8 cellular contexts compared by ENCODE assay signal in the genomic region with DNA sequence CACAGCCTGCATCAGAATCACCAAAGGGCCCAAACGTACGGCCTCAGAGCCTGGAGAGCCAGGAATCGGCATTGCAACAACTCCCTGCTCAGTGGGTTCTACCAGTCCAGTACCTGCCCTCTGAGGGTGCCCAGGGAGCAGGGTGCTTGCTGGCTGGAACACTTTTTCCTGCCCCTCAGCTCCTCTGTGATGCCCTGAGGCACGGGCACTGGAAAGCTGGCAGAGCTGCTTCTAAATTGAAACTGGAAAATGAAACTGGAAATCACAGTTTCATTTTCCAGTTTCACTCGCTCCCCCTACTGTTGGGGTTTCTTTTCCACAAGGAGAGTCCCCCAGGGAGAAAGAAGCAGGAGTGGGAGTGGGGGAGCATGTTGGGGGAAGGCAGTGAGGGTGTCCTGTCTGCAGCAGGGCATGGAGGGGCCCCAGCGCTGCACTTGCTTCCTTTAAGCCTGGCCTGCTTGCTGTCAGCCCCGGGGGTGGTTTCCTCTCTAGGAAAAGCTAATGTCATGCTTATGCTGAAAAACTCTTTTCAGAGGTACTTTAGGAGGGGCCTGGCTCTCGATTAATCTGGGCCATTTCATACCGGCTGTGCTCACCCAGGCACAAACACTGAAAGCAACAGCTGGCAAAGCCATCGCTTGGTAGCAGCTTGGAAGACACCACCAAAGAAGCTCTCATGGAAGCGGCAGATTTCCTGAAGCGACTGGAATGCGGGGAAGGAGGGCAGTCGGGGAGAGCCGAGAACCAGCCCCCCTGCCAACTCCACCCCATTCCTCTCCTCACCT. TPM values are rescaled to one million over a fixed set of nuclear protein-coding genes. Genes with fewer than 3 reads are reported as not detected.
DNase-seq lines count a peak whose midpoint lies in the region; ATAC-seq and TF ChIP-seq lines count a peak whose summit lies in the region.

No MANE protein-coding gene starts in this region.

- H3K27ac ChIP-seq in BLaER1 treated with 17β-estradiol and CSF1 and Interleukin-3, amounts not matched to agents 10 nM and 100 nM, result peak overlapping the region; percentile 44 to 100 (median 97); a peak in 20 of 22 replicates
- H3K27ac ChIP-seq in KMS-11, result peak overlapping the region; percentile 88
- H3K27ac ChIP-seq in ascending aorta, result peak overlapping the region; percentile 32 to 44

- intact Hi-C loops in ascending aorta (cut with DNase I), result no loop called here

- H3K27me3 ChIP-seq in BLaER1 treated with 17β-estradiol and CSF1 and Interleukin-3, amounts not matched to agents 10 nM and 100 nM, result no peaks in the 10 kb centered on the region
- H3K27me3 ChIP-seq in KMS-11 (ENCODE audit: insufficient read depth, low read depth) (no peaks in the 10 kb centered on the region), ascending aorta (no peaks in the 10 kb centered on the region)

- H3K9ac ChIP-seq in BLaER1 treated with 17β-estradiol and CSF1 and Interleukin-3, amounts not matched to agents 10 nM and 100 nM, result peak overlapping the region; percentile 51 to 88 (median 82); a peak in 21 of 22 replicates
- H3K9ac ChIP-seq in KMS-11, result peak overlapping the region; percentile 63

- peaks cover 0 to 9% (median 0%) of the 10 kb centered on the region in 11 experiments; a peak in 3 of 22 replicates for H3K36me3 ChIP-seq in BLaER1 treated with 17β-estradiol and CSF1 and Interleukin-3, amounts not matched to agents 10 nM and 100 nM
- H3K36me3 ChIP-seq in KMS-11 (ENCODE audit: insufficient read depth), result no peaks in the 10 kb centered on the region
- H3K36me3 ChIP-seq in ascending aorta, result peaks cover 0 to 15% of the 10 kb centered on the region in 2 donors

- TF ChIP-seq CTCF in KMS-11 (conservative IDR thresholded peaks at IDR 0.05; ENCODE audit: low read depth, low read length), result peak; percentile 48
- TF ChIP-seq CTCF in ascending aorta (IDR thresholded peaks at IDR 0.05), result no peak

- ATAC-seq in HG02588 (IDR thresholded peaks at IDR 0.05; ENCODE audit: unreplicated experiment), result no peak

- H3K79me2 ChIP-seq in KMS-11 (ENCODE audit: insufficient read depth, low read depth), result no peaks in the 10 kb centered on the region

- peak overlapping the region; percentile 80 to 98 (median 96) for H3K4me2 ChIP-seq in BLaER1 treated with 17β-estradiol and CSF1 and Interleukin-3, amounts not matched to agents 10 nM and 100 nM
- H3K4me2 ChIP-seq in KMS-11, result peak overlapping the region; percentile 62

- DNase-seq in ascending aorta (ENCODE audit: low spot score in 2 of 2) (no peak), mesenteric fat pad (ENCODE audit: low spot score) (peak; percentile 81), NCI-H748 (lab: John Stamatoyannopoulos, UW; ENCODE audit: unreplicated experiment) (no peak), MV-4-11 (lab: John Stamatoyannopoulos, UW) (no peak), nucleus accumbens (lab: John Stamatoyannopoulos, UW) (no peak)

- peak overlapping the region; percentile 19; the same call in 1 of the 2 replicates for H2AFZ ChIP-seq in KMS-11 (ENCODE audit: low read depth)

- H3K9me3 ChIP-seq in BLaER1 treated with 17β-estradiol and CSF1 and Interleukin-3, amounts not matched to agents 10 nM and 100 nM (replicated peaks in 1 of 11), result peaks cover 0 to 5% (median 0%) of the 10 kb centered on the region in 11 experiments; a peak in 2 of 22 replicates
- H3K9me3 ChIP-seq in ascending aorta, result no peaks in the 10 kb centered on the region

- H3K4me1 ChIP-seq in BLaER1 treated with 17β-estradiol and CSF1 and Interleukin-3, amounts not matched to agents 10 nM and 100 nM, result peaks cover 95 to 100% (median 100%) of the 10 kb centered on the region in 10 experiments
- peaks cover 96% of the 10 kb centered on the region for H3K4me1 ChIP-seq in KMS-11 (ENCODE audit: low read depth, poor library complexity, severe bottlenecking)
- H3K4me1 ChIP-seq in ascending aorta, result peaks cover 0 to 11% of the 10 kb centered on the region in 2 donors

- peaks cover 0 to 14% (median 0%) of the 10 kb centered on the region in 11 experiments; a peak in 2 of 22 replicates for H4K20me1 ChIP-seq in BLaER1 treated with 17β-estradiol and CSF1 and Interleukin-3, amounts not matched to agents 10 nM and 100 nM
- H4K20me1 ChIP-seq in KMS-11 (ENCODE audit: insufficient read depth), result no peaks in the 10 kb centered on the region

- H3K4me3 ChIP-seq in BLaER1 treated with 17β-estradiol and CSF1 and Interleukin-3, amounts not matched to agents 10 nM and 100 nM, result peak overlapping the region; percentile 7 to 56 (median 38); a peak in 18 of 20 replicates
- H3K4me3 ChIP-seq in KMS-11 (IDR thresholded peaks at IDR 0.05; ENCODE audit: insufficient read depth, low read depth, low read length) (no peak overlapping the region), ascending aorta (peak overlapping the region in 1 of 2 donors; percentile 33)

RNA-seq across cellular contexts. Expression of a gene that starts 26.2 kb away (rescaled TPM):
- total RNA-seq in ascending aorta (57.7 TPM), mesenteric fat pad (61.1 TPM)

Comparison
In these comparisons a context has a peak if more than half of its experiments do, and no peak if none do; other contexts are left out.
1. H3K27ac ChIP-seq: peak in every context shown above with its lines; median percentile 97 in BLaER1 treated with 17β-estradiol and CSF1 and Interleukin-3, amounts not matched to agents 10 nM and 100 nM; 88 in KMS-11; 38 in ascending aorta.